8 cellular contexts compared by ENCODE assay signal in genomic region chr14:74611672-74612345, GRCh38. TPM values are rescaled to one million over a fixed set of nuclear protein-coding genes. Genes with fewer than 3 reads are reported as not detected.
DNase-seq lines count a peak whose midpoint lies in the region; ATAC-seq and TF ChIP-seq lines count a peak whose summit lies in the region.

Gene LTBP2, minus strand, starts transcription at chr14:74612237. Its CDS starts 293 bp downstream, at chr14:74611944.

- no peak for TF ChIP-seq CTCF in GM12864 (IDR thresholded peaks at IDR 0.05; ENCODE audit: low read depth, low read length, missing control alignments)
- no peak for TF ChIP-seq CTCF in Panc1 (IDR thresholded peaks at IDR 0.05)
- TF ChIP-seq CTCF in tibial nerve (IDR thresholded peaks at IDR 0.05) = no peak

- intact Hi-C loops in Panc1 (cut with micrococcal nuclease; ENCODE audit: unreplicated experiment) = loop anchor here (10.0 kb wide), 1 partner anchor 73 kb away; no protein-coding TSS in a partner anchor

- CTCF ChIA-PET in Panc1 (lab: Charles Lee) = interaction anchor here (0.8 kb wide), 1 partner anchor 39 kb away, joined by 3 read pairs; no protein-coding TSS in a partner anchor

- peaks cover 49% of the 10 kb centered on the region for H3K4me1 ChIP-seq in Panc1 (ENCODE audit: control insufficient read depth, insufficient read depth, low read length)
- peaks cover 0 to 54% (median 9%) of the 10 kb centered on the region in 4 donors for H3K4me1 ChIP-seq in tibial nerve

- in situ Hi-C loops in Panc1 (cut with HindIII; ENCODE audit: low pct_unique_long_range_greater_than_20kb, low sequenced_read_pairs) = no loop called here

- no peaks in the 10 kb centered on the region for H3K9me3 ChIP-seq in Panc1 (ENCODE audit: control insufficient read depth, insufficient read depth, low read depth, low read length)
- H3K9me3 ChIP-seq in tibial nerve = no peaks in the 10 kb centered on the region

- no peak for TF ChIP-seq EP300 in tibial nerve (IDR thresholded peaks at IDR 0.05)

- H3K4me3 ChIP-seq in GM12864 (ENCODE audit: low read depth, low read length) (peak within 1 kb of the TSS; percentile 57), Panc1 (ENCODE audit: low read depth in 2 of 2, low read length in 2 of 2) (peak within 1 kb of the TSS; percentile 52 to 62), tibial nerve (peak within 1 kb of the TSS; percentile 60 to 84 (median 72))

- BruUV-seq in Panc1 (replicated peaks; lab: Mats Ljungman, UMichigan) = TSS peak; percentile 60

- H3K27me3 ChIP-seq in Panc1 (ENCODE audit: control insufficient read depth, insufficient read depth, low read length) (no peaks in the 10 kb centered on the region), tibial nerve (no peaks in the 10 kb centered on the region)

- POLR2A ChIA-PET in Panc1 (lab: Charles Lee) = interaction anchor here (0.6 to 0.7 kb wide), 2 partner anchors 8 to 29 kb away, joined by 3 to 16 read pairs; no protein-coding TSS in a partner anchor

- H3K36me3 ChIP-seq in Panc1 (ENCODE audit: control insufficient read depth, insufficient read depth, low read length) = no peaks in the 10 kb centered on the region
- no peaks in the 10 kb centered on the region for H3K36me3 ChIP-seq in tibial nerve

- TF ChIP-seq POLR2A in tibial nerve (IDR thresholded peaks at IDR 0.05) = no peak

- DNase-seq in GM12864 (ENCODE audit: low read depth) (no peak), Panc1 (ENCODE audit: low read depth, low spot score) (no peak), dermis microvascular lymphatic vessel endothelial cell (ENCODE audit: low read depth in 2 of 2) (peak in 1 of 2 donors; percentile 61), lung microvascular endothelial cell (ENCODE audit: low read depth in 2 of 2) (peak; percentile 61 to 62), tibial nerve (ENCODE audit: low spot score in 2 of 2) (no peak), NCI-H2081 treated with DMSO at 0.1 percent for 48 hours (lab: John Stamatoyannopoulos, UW) (no peak)

- peak; percentile 9 for ATAC-seq in Panc1
- no peak for ATAC-seq in HG03460 (IDR thresholded peaks at IDR 0.05; ENCODE audit: unreplicated experiment)
- ATAC-seq in HG03378 (IDR thresholded peaks at IDR 0.05; ENCODE audit: unreplicated experiment) = no peak

- 0 to 3% methylated on average over 19 to 53 of the region's 70 CpGs for WGBS in tibial nerve, 2 donors

- H3K27ac ChIP-seq in Panc1 (ENCODE audit: low read length) (peak within 1 kb of the TSS; percentile 95), tibial nerve (peak within 1 kb of the TSS; percentile 1 to 84 (median 75))

RNA-seq across cellular contexts. Expression of gene LTBP2, which starts in this region (rescaled TPM):
- total RNA-seq in Panc1 (2021; ENCODE audit: unreplicated experiment) (69.8 TPM), dermis microvascular lymphatic vessel endothelial cell (15.7 and 22.7 TPM in 2 replicates), lung microvascular endothelial cell (6.2 and 44.9 TPM in 2 replicates), tibial nerve (100 to 1,000 TPM in 2 of 4 donors, 10 to 100 TPM in 2; 67.1 to 276 (median 134) TPM)
- 71.3 TPM for polyA plus RNA-seq in Panc1 (2012; ENCODE audit: insufficient read length)

Comparison
In these comparisons a context has a peak if more than half of its experiments do, and no peak if none do; other contexts are left out.
1. DNase-seq: peak in lung microvascular endothelial cell (2 of 2); none in GM12864 (single experiment), Panc1 (single experiment), tibial nerve (0 of 2) and NCI-H2081 treated with DMSO at 0.1 percent for 48 hours (single experiment).
2. Peak in every context shown above with its lines, with median percentiles within 50 percentile points of each other: H3K4me3 ChIP-seq.